ENCODE assay signal across 9 cellular contexts in genomic region chr19:17385878-17386611, GRCh38. TPM values are rescaled to one million over a fixed set of nuclear protein-coding genes. Genes with fewer than 3 reads are reported as not detected.
DNase-seq lines count a peak whose midpoint lies in the region; ATAC-seq lines count a peak whose summit lies in the region.
"Had no signal": no experiment of that assay in that cellular context is flagged by ENCODE, and none has a peak within 500 bp of the region (broad histone marks: within the 10 kb centered on the region; RNA-seq: fewer than 3 reads in every experiment).

No MANE protein-coding gene starts in this region.

- no peaks in the 10 kb centered on the region for H3K9me3 Mint-ChIP-seq in activated CD4-positive, alpha-beta T cell treated with anti-CD3 and anti-CD28 coated beads, Interleukin-2, amount 10 ng/mL, durations not matched to agents 24 days and 14 days

- no peaks in the 10 kb centered on the region for H3K9me3 ChIP-seq in effector memory CD4-positive, alpha-beta T cell (ENCODE audit: control insufficient read depth, low read length)

- H3K4me3 Mint-ChIP-seq in activated CD4-positive, alpha-beta T cell treated with anti-CD3 and anti-CD28 coated beads, Interleukin-2, amount 10 ng/mL, durations not matched to agents 24 days and 14 days, result no peak overlapping the region

- H3K27me3 Mint-ChIP-seq in activated CD4-positive, alpha-beta T cell treated with anti-CD3 and anti-CD28 coated beads, Interleukin-2, amount 10 ng/mL, durations not matched to agents 24 days and 14 days, result peaks cover 16% of the 10 kb centered on the region

- peaks cover 8% of the 10 kb centered on the region for H3K4me1 ChIP-seq in effector memory CD4-positive, alpha-beta T cell (ENCODE audit: control insufficient read depth, insufficient read depth, low read length, poor library complexity, severe bottlenecking)

- peak; percentile 46 for DNase-seq in NCI-H2029 (lab: John Stamatoyannopoulos, UW)
- DNase-seq in NCI-H2029 treated with DMSO at 0.1 percent for 48 hours (lab: John Stamatoyannopoulos, UW), result no peak
- DNase-seq in NCI-H1930 (lab: John Stamatoyannopoulos, UW), result peak; percentile 1 to 28
- peak; percentile 90 for DNase-seq in activated CD4-positive, alpha-beta T cell treated with anti-CD3 and anti-CD28 coated beads, Interleukin-2, amount 10 ng/mL, durations not matched to agents 24 days and 14 days
- DNase-seq in effector memory CD4-positive, alpha-beta T cell, result peak in 2 of 3 donors; percentile 28 to 40
- peak; percentile 58 for DNase-seq in myocyte (ENCODE audit: low read depth)
- DNase-seq in stromal cell of bone marrow (ENCODE audit: low read depth), result peak; percentile 15

- H3K36me3 ChIP-seq in effector memory CD4-positive, alpha-beta T cell (ENCODE audit: control insufficient read depth, insufficient read depth, low read length), result no peaks in the 10 kb centered on the region

- peaks cover 2% of the 10 kb centered on the region for H3K36me3 Mint-ChIP-seq in activated CD4-positive, alpha-beta T cell treated with anti-CD3 and anti-CD28 coated beads, Interleukin-2, amount 10 ng/mL, durations not matched to agents 24 days and 14 days (ENCODE audit: low read depth)

- no peak for ATAC-seq in GM18907 (IDR thresholded peaks at IDR 0.05; ENCODE audit: unreplicated experiment)

- H3K27ac ChIP-seq in effector memory CD4-positive, alpha-beta T cell (ENCODE audit: insufficient read depth, low read length, poor library complexity, severe bottlenecking), result no peak overlapping the region

- H3K27ac Mint-ChIP-seq in activated CD4-positive, alpha-beta T cell treated with anti-CD3 and anti-CD28 coated beads, Interleukin-2, amount 10 ng/mL, durations not matched to agents 24 days and 14 days, result peak overlapping the region; percentile 13

- no peak overlapping the region for H3K4me3 ChIP-seq in effector memory CD4-positive, alpha-beta T cell (ENCODE audit: insufficient read depth, low read depth, low read length, poor library complexity, severe bottlenecking)

- intact Hi-C loops in activated CD4-positive, alpha-beta T cell treated with anti-CD3 and anti-CD28 coated beads, Interleukin-2, amount 10 ng/mL, durations not matched to agents 24 days and 14 days (cut with micrococcal nuclease), result loop anchor here (1.0 kb wide), 2 partner anchors 40 to 94 kb away; no protein-coding TSS in a partner anchor

- H3K27me3 ChIP-seq in effector memory CD4-positive, alpha-beta T cell (replicated peaks; ENCODE audit: control insufficient read depth, insufficient read depth, low read length, poor library complexity, severe bottlenecking), result no peaks in the 10 kb centered on the region

- peaks cover 10% of the 10 kb centered on the region for H3K4me1 Mint-ChIP-seq in activated CD4-positive, alpha-beta T cell treated with anti-CD3 and anti-CD28 coated beads, Interleukin-2, amount 10 ng/mL, durations not matched to agents 24 days and 14 days

RNA-seq across cellular contexts. Expression of gene CCDC194, which starts 8.0 kb away (rescaled TPM):
- 2.6 and 3.1 TPM in 2 replicates for total RNA-seq in activated CD4-positive, alpha-beta T cell treated with anti-CD3 and anti-CD28 coated beads, Interleukin-2, amount 10 ng/mL, durations not matched to agents 24 days and 14 days
- not detected in 2 replicates for total RNA-seq in myocyte
- not detected for polyA plus RNA-seq in myocyte (2012)
- total RNA-seq: dermis microvascular lymphatic vessel endothelial cell had no signal

RNA-seq across cellular contexts. Expression of gene PLVAP, which starts 8.9 kb away (rescaled TPM):
- total RNA-seq in activated CD4-positive, alpha-beta T cell treated with anti-CD3 and anti-CD28 coated beads, Interleukin-2, amount 10 ng/mL, durations not matched to agents 24 days and 14 days, result not detected in 2 replicates
- 0.43 TPM in 1 of 2 replicates, not detected in the other for total RNA-seq in myocyte
- not detected for polyA plus RNA-seq in myocyte (2012)

RNA-seq across cellular contexts. Expression of gene BST2, which starts 19.4 kb away (rescaled TPM):
- 151 and 153 TPM in 2 replicates for total RNA-seq in activated CD4-positive, alpha-beta T cell treated with anti-CD3 and anti-CD28 coated beads, Interleukin-2, amount 10 ng/mL, durations not matched to agents 24 days and 14 days
- 0.57 and 0.62 TPM in 2 replicates for total RNA-seq in myocyte
- polyA plus RNA-seq in myocyte (2012), result 0.82 TPM

RNA-seq across cellular contexts. Expression of gene MVB12A, which starts 33.8 kb away (rescaled TPM):
- 40.3 and 45.8 TPM in 2 replicates for total RNA-seq in activated CD4-positive, alpha-beta T cell treated with anti-CD3 and anti-CD28 coated beads, Interleukin-2, amount 10 ng/mL, durations not matched to agents 24 days and 14 days
- total RNA-seq in myocyte, result 53.3 and 71.6 TPM in 2 replicates
- polyA plus RNA-seq in myocyte (2012), result 52.9 TPM

RNA-seq across cellular contexts. Expression of gene GTPBP3, which starts 48.7 kb away (rescaled TPM):
- 69.9 and 70.3 TPM in 2 replicates for total RNA-seq in activated CD4-positive, alpha-beta T cell treated with anti-CD3 and anti-CD28 coated beads, Interleukin-2, amount 10 ng/mL, durations not matched to agents 24 days and 14 days
- total RNA-seq in myocyte, result 19.3 and 20.2 TPM in 2 replicates
- 12.8 TPM for polyA plus RNA-seq in myocyte (2012)

Comparison
In these comparisons a context has a peak if more than half of its experiments do, and no peak if none do; other contexts are left out.
1. RNA of gene BST2, which starts 19.4 kb away (total RNA-seq): 151 to 153 TPM in activated CD4-positive, alpha-beta T cell treated with anti-CD3 and anti-CD28 coated beads, Interleukin-2, amount 10 ng/mL, durations not matched to agents 24 days and 14 days; 0.57 to 0.62 TPM in myocyte; every median in the first group is over 10 times any median in the second.